ENCODE assay signal across 8 cellular contexts in the genomic region with DNA sequence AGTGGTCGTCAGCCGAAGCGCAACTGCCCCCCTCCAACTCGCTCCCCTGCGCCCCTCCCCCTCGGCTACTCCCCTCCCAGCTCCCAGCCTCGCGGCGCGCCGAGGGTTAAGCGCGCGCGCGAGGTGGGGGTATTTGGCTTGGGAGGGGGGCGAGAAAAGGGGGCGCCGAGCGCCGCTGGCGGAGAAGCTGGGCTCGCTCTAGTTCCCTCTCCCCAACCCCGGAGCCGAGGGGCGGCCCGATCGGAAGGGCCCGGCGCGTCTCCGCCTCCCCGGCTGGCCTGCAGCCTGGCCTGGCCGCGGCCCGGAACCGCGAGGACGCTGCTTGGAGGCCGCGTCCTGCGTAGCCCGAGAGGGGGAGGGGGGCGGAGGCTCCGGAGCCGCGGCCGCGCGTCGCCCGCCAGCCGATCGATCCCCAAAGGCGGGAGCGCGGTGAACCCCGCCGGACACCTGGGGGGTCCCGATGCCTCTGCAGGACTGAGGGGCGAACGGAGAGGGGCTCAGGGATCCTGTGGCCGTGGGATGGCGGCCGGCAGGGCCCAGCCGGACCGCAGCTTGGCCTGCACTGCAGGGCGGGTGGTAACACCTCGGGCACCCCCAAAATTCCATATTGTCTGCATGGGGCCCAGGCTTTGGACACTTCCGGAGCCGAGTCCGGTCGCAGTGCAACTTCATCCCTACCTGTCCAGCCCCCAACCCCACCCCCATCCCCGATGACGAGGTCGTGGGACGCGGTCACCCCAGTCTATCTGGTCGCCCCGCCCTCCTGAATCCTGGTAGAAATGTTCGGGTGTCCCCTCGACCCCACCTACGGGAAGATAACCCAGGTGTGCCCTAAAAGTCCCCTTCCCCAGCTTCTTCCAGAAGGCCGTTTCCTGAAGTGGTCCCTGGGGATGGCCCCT. TPM values are rescaled to one million over a fixed set of nuclear protein-coding genes. Genes with fewer than 3 reads are reported as not detected.
DNase-seq lines count a peak whose midpoint lies in the region; ATAC-seq and TF ChIP-seq lines count a peak whose summit lies in the region.

No MANE protein-coding gene starts in this region.

- H3K36me3 ChIP-seq in smooth muscle cell (ENCODE audit: low read depth) = no peaks in the 10 kb centered on the region

- H4K20me1 ChIP-seq in smooth muscle cell (ENCODE audit: low read depth) = no peaks in the 10 kb centered on the region

- H3K79me2 ChIP-seq in smooth muscle cell (ENCODE audit: low read depth) = no peaks in the 10 kb centered on the region

- H2AFZ ChIP-seq in smooth muscle cell (ENCODE audit: low read depth) = peak overlapping the region; percentile 93

- peaks cover 42% of the 10 kb centered on the region for H3K4me1 Mint-ChIP-seq in brain

- H3K4me3 Mint-ChIP-seq in brain = peak overlapping the region; percentile 81 to 86 (median 85)

- ATAC-seq in GM21529 (IDR thresholded peaks at IDR 0.05; ENCODE audit: unreplicated experiment) = no peak

- peak overlapping the region; percentile 42 for H3K9ac ChIP-seq in smooth muscle cell (ENCODE audit: low read depth)

- TF ChIP-seq CTCF in brain (conservative IDR thresholded peaks at IDR 0.05) = no peak
- TF ChIP-seq CTCF in smooth muscle cell (IDR thresholded peaks at IDR 0.05; ENCODE audit: borderline replicate concordance, insufficient read depth, poor library complexity, severe bottlenecking) = no peak
- TF ChIP-seq CTCF in GM10266 (IDR thresholded peaks at IDR 0.05; ENCODE audit: control insufficient read depth, insufficient read depth, low read depth, missing control alignments) = no peak

- H3K4me3 ChIP-seq in smooth muscle cell = peak overlapping the region; percentile 62

- H3K4me1 ChIP-seq in smooth muscle cell (ENCODE audit: low read depth) = peaks cover 31% of the 10 kb centered on the region

- 5% methylated on average over 45 of the region's 84 CpGs for WGBS in smooth muscle cell (ENCODE audit: low lambda C conversion rate)

- H3K9me3 Mint-ChIP-seq in brain = peaks cover 0 to 6% (median 0%) of the 10 kb centered on the region in 5 experiments

- H3K36me3 Mint-ChIP-seq in brain = no peaks in the 10 kb centered on the region

- no peaks in the 10 kb centered on the region for H3K9me3 ChIP-seq in smooth muscle cell (replicated peaks; ENCODE audit: low read depth)

- H3K27ac ChIP-seq in smooth muscle cell (ENCODE audit: low read depth) = peak overlapping the region; percentile 84

- H3K27me3 ChIP-seq in smooth muscle cell (ENCODE audit: low read depth) = peaks cover 32% of the 10 kb centered on the region

- peak overlapping the region in 1 of 5 experiments; percentile 66 for H3K27ac Mint-ChIP-seq in brain

- H3K4me2 ChIP-seq in smooth muscle cell = peak overlapping the region; percentile 100

- H3K27me3 Mint-ChIP-seq in brain = peaks cover 48% of the 10 kb centered on the region

- H3F3A ChIP-seq in smooth muscle cell (ENCODE audit: low read depth) = peaks cover 24% of the 10 kb centered on the region

- DNase-seq in DMS53 (lab: John Stamatoyannopoulos, UW) = peak; percentile 88
- peak; percentile 45 for DNase-seq in NCI-H1092 (lab: John Stamatoyannopoulos, UW)
- peak; percentile 66 for DNase-seq in iPS-NIHi7 (ENCODE audit: extremely low spot score)
- peak; percentile 21 for DNase-seq in smooth muscle cell (lab: John Stamatoyannopoulos, UW; ENCODE audit: unreplicated experiment)
- no peak for DNase-seq in GM10266 (ENCODE audit: extremely low spot score)
- DNase-seq in GM19238 (ENCODE audit: insufficient read length, low spot score) = no peak

RNA-seq across cellular contexts. Expression of gene CBX4, which starts 4.9 kb away (rescaled TPM):
- polyA plus RNA-seq in brain (ENCODE audit: insufficient read depth, low read depth, low replicate concordance) (30.6 TPM), smooth muscle cell (44.6 and 47.2 TPM in 2 replicates)
- total RNA-seq in smooth muscle cell = 17.3 and 17.4 TPM in 2 replicates

RNA-seq across cellular contexts. Expression of gene CBX8, which starts 47.3 kb away (rescaled TPM):
- polyA plus RNA-seq in brain (ENCODE audit: insufficient read depth, low read depth, low replicate concordance) = 9.4 TPM
- 1.9 and 2.6 TPM in 2 replicates for total RNA-seq in smooth muscle cell
- polyA plus RNA-seq in smooth muscle cell = 4.3 and 9.0 TPM in 2 replicates

Comparison
In these comparisons a context has a peak if more than half of its experiments do, and no peak if none do; other contexts are left out.
1. DNase-seq: peak in DMS53 (single experiment), NCI-H1092 (single experiment), iPS-NIHi7 (single experiment) and smooth muscle cell (single experiment); none in GM10266 (single experiment) and GM19238 (single experiment).